ENCODE assay signal across 10 cellular contexts in genomic region chr17:64061157-64061898, GRCh38. TPM values are rescaled to one million over a fixed set of nuclear protein-coding genes. Genes with fewer than 3 reads are reported as not detected.
A peak's percentile ranks its signal among the peaks of the same experiment; 100 is the strongest.
DNase-seq lines count a peak whose midpoint lies in the region; ATAC-seq and TF ChIP-seq lines count a peak whose summit lies in the region.
"Had no signal": no experiment of that assay in that cellular context is flagged by ENCODE, and none has a peak within 500 bp of the region (broad histone marks: within the 10 kb centered on the region; RNA-seq: fewer than 3 reads in every experiment).

No MANE protein-coding gene starts in this region.

- ATAC-seq in GM21367 (IDR thresholded peaks at IDR 0.05; ENCODE audit: unreplicated experiment) (peak; percentile 35), PC-3 (peak; percentile 58), HG03521 (IDR thresholded peaks at IDR 0.05; ENCODE audit: unreplicated experiment) (no peak), aorta (ENCODE audit: low FRiP score) (no peak)

- H3K79me2 ChIP-seq in PC-3 (ENCODE audit: low read length) (no peaks in the 10 kb centered on the region), OCI-LY7 (ENCODE audit: insufficient read depth, low read depth, low read length) (no peaks in the 10 kb centered on the region)

- CTCF ChIA-PET in GM10248 (lab: Yijun Ruan, JAX) (interaction anchor here (0.7 to 8.5 kb wide), 16 partner anchors 7 to 73 kb away, joined by 3 to 115 read pairs (median 4); partner anchors contain the start of gene ERN1), PC-3 (lab: Charles Lee) (interaction anchor here (2.0 kb wide), 1 partner anchor 72 kb away, joined by 12 read pairs; no protein-coding TSS in a partner anchor), OCI-LY7 (lab: Charles Lee; ENCODE audit: unreplicated experiment) (interaction anchor here (1.3 to 4.6 kb wide), 2 partner anchors 32 to 71 kb away, joined by 3 to 41 read pairs; no protein-coding TSS in a partner anchor)

- H3K4me1 ChIP-seq in PC-3 (ENCODE audit: insufficient read depth, low read length), result peaks cover 43% of the 10 kb centered on the region
- peaks cover 72% of the 10 kb centered on the region for H3K4me1 ChIP-seq in OCI-LY7 (ENCODE audit: insufficient read depth, low read length, poor library complexity, severe bottlenecking)
- no peaks in the 10 kb centered on the region for H3K4me1 ChIP-seq in aorta (ENCODE audit: control insufficient read depth in 1 of 2, insufficient read depth in 2 of 2, low read length in 2 of 2)

- H3F3A ChIP-seq in PC-3 (ENCODE audit: low read length, unreplicated experiment), result no peaks in the 10 kb centered on the region

- WGBS in aorta, 2 donors, result 92 to 93% methylated on average over 6 of the region's 6 CpGs

- DNase-seq in GM10248 (ENCODE audit: extremely low spot score) (peak; percentile 65), PC-3 (peak; percentile 80), fibroblast of mammary gland (ENCODE audit: low read depth) (peak; percentile 34), OCI-LY7 (ENCODE audit: low spot score) (no peak), aorta (no peak), DMS114 treated with DMSO at 0.1 percent for 48 hours (lab: John Stamatoyannopoulos, UW; ENCODE audit: unreplicated experiment) (no peak)

- H3K27ac ChIP-seq in PC-3 (ENCODE audit: low read length) (peak overlapping the region; percentile 49), OCI-LY7 (ENCODE audit: low read depth, low read length, poor library complexity, severe bottlenecking) (no peak overlapping the region), aorta (ENCODE audit: low read depth in 1 of 2, low read length in 2 of 2) (no peak overlapping the region)

- no peaks in the 10 kb centered on the region for H3K27me3 ChIP-seq in PC-3 (ENCODE audit: low read length)
- no peaks in the 10 kb centered on the region for H3K27me3 ChIP-seq in aorta (ENCODE audit: control insufficient read depth in 1 of 2, insufficient read depth in 2 of 2, low read length in 1 of 2)

- POLR2A ChIA-PET in GM10248 (lab: Yijun Ruan, JAX) (interaction anchor here (1.0 kb wide), 1 partner anchor 13 kb away, joined by 4 read pairs; no protein-coding TSS in a partner anchor), PC-3 (lab: Charles Lee; ENCODE audit: unreplicated experiment) (interaction anchor here (0.8 kb wide), 1 partner anchor 72 kb away, joined by 3 read pairs; no protein-coding TSS in a partner anchor), OCI-LY7 (lab: Charles Lee) (interaction anchor here (0.9 to 1.3 kb wide), 4 partner anchors 14 to 60 kb away, joined by 3 to 6 read pairs (median 4); no protein-coding TSS in a partner anchor)

- BruUV-seq in PC-3 (replicated peaks; lab: Mats Ljungman, UMichigan) (no TSS peak), OCI-LY7 (replicated peaks; lab: Mats Ljungman, UMichigan) (no TSS peak)

- no peaks in the 10 kb centered on the region for H3K9me3 ChIP-seq in PC-3 (ENCODE audit: low read length)
- no peaks in the 10 kb centered on the region for H3K9me3 ChIP-seq in OCI-LY7 (ENCODE audit: low read length)
- no peaks in the 10 kb centered on the region for H3K9me3 ChIP-seq in aorta (ENCODE audit: control insufficient read depth, low read length)

- H3K4me2 ChIP-seq in PC-3 (ENCODE audit: low read length), result peak overlapping the region; percentile 2; the same call in 1 of the 2 replicates
- no peak overlapping the region for H3K4me2 ChIP-seq in OCI-LY7 (ENCODE audit: low read length)

- intact Hi-C loops in PC-3 (cut with micrococcal nuclease), result loop anchor here (2.0 kb wide), 1 partner anchor 13 kb away; no protein-coding TSS in a partner anchor
- intact Hi-C loops in OCI-LY7 (cut with micrococcal nuclease; ENCODE audit: unreplicated experiment), result no loop called here
- intact Hi-C loops in aorta (cut with DNase I), result loop anchor here (5.0 kb wide), 1 partner anchor 71 kb away; the partner anchor contains the start of gene ERN1 (in 2 of the 2)

- H3K36me3 ChIP-seq in PC-3 (ENCODE audit: low read depth, low read length) (0 out of 2 replicates have a peak, but pooled peaks cover 5% of the 10 kb centered on the region), OCI-LY7 (ENCODE audit: insufficient read depth, low read length) (peaks cover 32% of the 10 kb centered on the region; the same call in 1 of the 2 replicates), aorta (ENCODE audit: control insufficient read depth in 1 of 2, insufficient read depth in 2 of 2, low read length in 1 of 2) (peaks cover 0 to 1% of the 10 kb centered on the region in 2 donors)

- no peaks in the 10 kb centered on the region for H4K20me1 ChIP-seq in PC-3 (ENCODE audit: low read length)
- H4K20me1 ChIP-seq in OCI-LY7 (ENCODE audit: insufficient read depth, low read length), result no peaks in the 10 kb centered on the region

- H2AFZ ChIP-seq in PC-3 (ENCODE audit: low read length) (no peak overlapping the region), OCI-LY7 (ENCODE audit: low read length) (no peak overlapping the region)

- H3K9ac ChIP-seq in PC-3 (ENCODE audit: low read length), result no peak overlapping the region

- H3K9me2 ChIP-seq in PC-3 (replicated peaks; ENCODE audit: low read length) (no peaks in the 10 kb centered on the region), OCI-LY7 (ENCODE audit: insufficient read depth, low read length) (no peaks in the 10 kb centered on the region)

- TF ChIP-seq CTCF in GM10248 (IDR thresholded peaks at IDR 0.05; ENCODE audit: control extremely low read depth, extremely low read depth, low read depth, missing control alignments) (no peak), PC-3 (conservative IDR thresholded peaks at IDR 0.05; ENCODE audit: low read depth, low read length) (no peak), fibroblast of mammary gland (conservative IDR thresholded peaks at IDR 0.05; ENCODE audit: control insufficient read depth, insufficient read depth, low read depth, low read length) (no peak), OCI-LY7 (conservative IDR thresholded peaks at IDR 0.05; ENCODE audit: low read length) (no peak)

- H3K4me3 ChIP-seq in PC-3 (ENCODE audit: low read length) (no peak overlapping the region), fibroblast of mammary gland (ENCODE audit: control insufficient read depth, low read depth, low read length) (no peak overlapping the region), OCI-LY7 (ENCODE audit: low read depth, low read length, poor library complexity, severe bottlenecking) (no peak overlapping the region), aorta (ENCODE audit: low read length in 2 of 2) (no peak overlapping the region)

RNA-seq across cellular contexts. Expression of gene ICAM2, which starts 40.9 kb away (rescaled TPM):
- total RNA-seq in PC-3 (2014; rRNA removed) (not detected in 2 replicates), OCI-LY7 (2022) (79.1 and 88.7 TPM in 2 replicates), aorta (10 to 100 TPM; 24.9 to 36.0 TPM)
- total RNA-seq in OCI-LY7 (2014; rRNA removed; shearing (Covaris generic)), result 76.4 and 112 TPM in 2 replicates
- 1 to 10 TPM; 3.9 to 9.7 TPM for polyA plus RNA-seq in aorta
- total RNA-seq: G401, NCI-H460 had no signal

Comparison
In these comparisons a context has a peak if more than half of its experiments do, and no peak if none do; other contexts are left out.
1. DNase-seq: peak in GM10248 (single experiment), PC-3 (single experiment) and fibroblast of mammary gland (single experiment); none in OCI-LY7 (single experiment), aorta (0 of 2) and DMS114 treated with DMSO at 0.1 percent for 48 hours (single experiment).
2. ATAC-seq: peak in GM21367 (single experiment) and PC-3 (single experiment); none in HG03521 (single experiment) and aorta (single experiment).
3. RNA of gene ICAM2, which starts 40.9 kb away (total RNA-seq): 76.4 to 112 TPM in OCI-LY7 and 24.9 to 36.0 TPM in aorta; not detected in PC-3; every median in the first group is over 10 times any median in the second.